In the genomic region with DNA sequence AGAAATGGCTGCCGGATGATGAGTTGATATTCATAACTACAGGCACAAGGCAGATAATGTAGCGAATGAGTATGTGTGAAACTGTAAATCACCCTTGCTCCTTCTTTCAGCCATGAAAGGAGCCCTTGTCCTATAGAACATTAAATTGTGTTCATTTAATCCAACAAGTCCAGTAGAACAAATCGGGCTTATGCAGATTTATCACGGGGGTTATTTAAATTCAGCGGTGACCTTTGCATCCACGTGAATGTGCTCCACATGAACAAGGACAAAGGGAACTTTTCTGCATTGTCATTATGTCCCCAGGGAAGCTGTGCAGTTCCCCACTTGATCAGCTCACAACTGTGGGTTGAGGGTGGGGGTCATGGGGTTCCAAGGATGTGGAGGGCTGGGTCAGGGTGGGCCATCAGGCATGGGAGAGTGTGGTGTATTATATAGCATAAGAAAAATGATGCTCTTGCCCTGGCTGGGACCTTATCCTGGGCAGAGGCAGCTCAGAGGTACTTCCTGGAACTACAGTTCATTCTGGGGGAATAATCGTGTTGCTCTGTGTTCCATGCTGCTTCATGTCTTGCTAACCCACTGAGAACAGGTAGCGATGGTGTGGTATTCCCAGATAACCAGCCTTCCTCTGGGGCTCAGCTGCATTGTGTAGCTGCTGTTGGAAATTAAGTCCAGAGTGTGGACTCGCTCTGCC, we compare ENCODE assay signal across 20 cellular contexts.
"Had no signal": no experiment of that assay in that cellular context is flagged by ENCODE, and none has a peak within 500 bp of the region (broad histone marks: within the 10 kb centered on the region; RNA-seq: fewer than 3 reads in every experiment).

No MANE protein-coding gene starts in this region.

- H3K27me3 ChIP-seq: colonic mucosa, heart left ventricle, ovary, stomach had no signal

- H3K4me3 ChIP-seq: colonic mucosa, heart left ventricle, ovary, stomach, thoracic aorta had no signal

- H3K36me3 ChIP-seq: colonic mucosa, heart left ventricle, ovary, stomach, thoracic aorta had no signal

- FAIRE-seq: endothelial cell of umbilical vein, frontal cortex, islet of Langerhans, small intestine had no signal

- H3K9me3 ChIP-seq: colonic mucosa, heart left ventricle, ovary, stomach, thoracic aorta had no signal

- H3K4me1 ChIP-seq: colonic mucosa, heart left ventricle, stomach had no signal

- ATAC-seq: heart left ventricle, right cardiac atrium had no signal

- DNase-seq: colonic mucosa; dermis blood vessel endothelial cell; erythroblast; heart left ventricle; hypothalamus; kidney glomerular epithelial cell; mesendoderm; naive B cell; ovary; right cardiac atrium; small intestine; stimulated activated CD4-positive, alpha-beta T cell treated with anti-CD3 and anti-CD28 coated beads, Interleukin-12 subunit alpha, Interleukin-12 subunit beta, amount 100 ng/mL, for 4 hours; stimulated activated naive CD4-positive, alpha-beta T cell; stomach; substantia nigra; trophoblast cell had no signal

- H3K27ac ChIP-seq: colonic mucosa, heart left ventricle, ovary, stomach, thoracic aorta had no signal
